ENCODE assay signal across 9 cellular contexts in the genomic region with DNA sequence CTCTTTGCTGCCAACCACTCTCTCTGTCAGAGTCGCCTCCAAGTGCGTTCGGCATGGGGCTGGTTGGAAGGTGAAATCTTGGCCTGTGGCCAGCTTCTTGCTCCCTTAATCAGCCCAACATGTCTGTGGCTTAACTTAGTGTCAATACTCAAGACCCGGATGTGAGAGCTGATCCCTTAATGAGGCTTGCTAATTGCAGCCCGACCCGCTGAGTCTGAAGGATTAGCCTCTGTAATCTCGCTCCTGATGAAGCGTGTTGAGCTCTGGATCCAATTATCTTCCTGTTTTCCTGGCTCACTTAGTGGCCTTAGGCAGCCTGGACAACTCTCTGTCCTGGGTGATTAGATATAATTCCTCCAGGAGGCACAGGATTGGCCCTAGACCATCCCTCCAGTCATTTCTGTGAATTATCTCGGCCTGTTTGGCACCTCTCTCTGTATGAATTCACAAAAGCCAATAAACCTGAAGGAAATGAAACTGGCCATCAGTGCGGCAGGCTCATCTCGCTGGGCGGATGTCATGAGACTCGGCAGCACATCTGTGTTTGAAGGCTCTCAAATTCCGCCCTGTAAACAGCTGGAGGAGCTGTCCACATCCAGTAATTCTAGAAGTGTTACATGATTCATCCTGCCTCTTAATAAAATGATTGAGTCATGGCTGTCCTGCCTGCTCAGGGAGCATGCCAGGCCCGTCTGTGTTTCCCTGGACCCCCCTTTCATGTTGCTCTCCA. TPM values are rescaled to one million over a fixed set of nuclear protein-coding genes. Genes with fewer than 3 reads are reported as not detected.
DNase-seq lines count a peak whose midpoint lies in the region; ATAC-seq and TF ChIP-seq lines count a peak whose summit lies in the region.
"Had no signal": no experiment of that assay in that cellular context is flagged by ENCODE, and none has a peak within 500 bp of the region (broad histone marks: within the 10 kb centered on the region; RNA-seq: fewer than 3 reads in every experiment).

No MANE protein-coding gene starts in this region.

- ATAC-seq in lower lobe of right lung (peak; percentile 31 to 37), GM21737 (IDR thresholded peaks at IDR 0.05; ENCODE audit: unreplicated experiment) (no peak), GM21786 (IDR thresholded peaks at IDR 0.05; ENCODE audit: unreplicated experiment) (no peak)
- ATAC-seq: HepG2 had no signal

- no peaks in the 10 kb centered on the region for H3K27me3 ChIP-seq in lower lobe of right lung (ENCODE audit: low read depth)
- peaks cover 0 to 54% (median 0%) of the 10 kb centered on the region in 4 donors for H3K27me3 ChIP-seq in esophagus squamous epithelium

- intact Hi-C loops in lower lobe of right lung (cut with DNase I) = no loop called here
- intact Hi-C loops in esophagus squamous epithelium (cut with DNase I) = no loop called here

- H3K4me3 ChIP-seq in lower lobe of right lung = peak overlapping the region; percentile 20
- H3K4me3 ChIP-seq in esophagus squamous epithelium = peak overlapping the region in 1 of 4 donors; percentile 40

- no peak for TF ChIP-seq POLR2A in esophagus squamous epithelium (IDR thresholded peaks at IDR 0.05)

- H3K36me3 ChIP-seq in lower lobe of right lung (no peaks in the 10 kb centered on the region), esophagus squamous epithelium (no peaks in the 10 kb centered on the region)

- 29 to 46% methylated on average over 13 to 14 of the region's 15 CpGs for WGBS in esophagus squamous epithelium, 2 donors

- H3K9me3 ChIP-seq in lower lobe of right lung (no peaks in the 10 kb centered on the region), esophagus squamous epithelium (no peaks in the 10 kb centered on the region)

- TF ChIP-seq CTCF in C4-2B (conservative IDR thresholded peaks at IDR 0.05) (no peak), lower lobe of right lung (IDR thresholded peaks at IDR 0.05) (no peak), esophagus squamous epithelium (IDR thresholded peaks at IDR 0.05) (no peak)

- H3K27ac ChIP-seq in C4-2B = peak overlapping the region; percentile 12; the same call in 1 of the 2 replicates
- no peak overlapping the region for H3K27ac ChIP-seq in lower lobe of right lung
- H3K27ac ChIP-seq in esophagus squamous epithelium = peak overlapping the region in 2 of 4 donors; percentile 13 to 38

- DNase-seq in NCI-H1436 treated with DMSO at 0.1 percent for 48 hours (lab: John Stamatoyannopoulos, UW) (peak; percentile 23), astrocyte of the hippocampus (ENCODE audit: low read depth, low spot score) (peak; percentile 47), lower lobe of right lung (no peak), NCI-H187 treated with DMSO at 0.1 percent for 48 hours (lab: John Stamatoyannopoulos, UW) (no peak), esophagus squamous epithelium (lab: John Stamatoyannopoulos, UW) (no peak)

- no peaks in the 10 kb centered on the region for H3K4me1 ChIP-seq in lower lobe of right lung
- H3K4me1 ChIP-seq in esophagus squamous epithelium = peaks cover 8 to 30% (median 21%) of the 10 kb centered on the region in 3 donors

RNA-seq across cellular contexts. Expression of a gene that starts 38.5 kb away (rescaled TPM):
- 38.5 TPM for total RNA-seq in lower lobe of right lung
- total RNA-seq in esophagus squamous epithelium = not detected
- total RNA-seq: HepG2 had no signal

Comparison
In these comparisons a context has a peak if more than half of its experiments do, and no peak if none do; other contexts are left out.
1. DNase-seq: peak in NCI-H1436 treated with DMSO at 0.1 percent for 48 hours (single experiment) and astrocyte of the hippocampus (single experiment); none in lower lobe of right lung (single experiment), NCI-H187 treated with DMSO at 0.1 percent for 48 hours (single experiment) and esophagus squamous epithelium (single experiment).
2. ATAC-seq: peak in lower lobe of right lung (2 of 2); none in GM21737 (single experiment) and GM21786 (single experiment).
3. RNA of a gene that starts 38.5 kb away (total RNA-seq): 38.5 TPM in lower lobe of right lung (single experiment); not detected in esophagus squamous epithelium; every median in the first group is over 10 times any median in the second.